In genomic region chr1:234478152-234478480, GRCh38 we compare ENCODE assay signal across 8 cellular contexts. TPM values are rescaled to one million over a fixed set of nuclear protein-coding genes. Genes with fewer than 3 reads are reported as not detected.
A peak's percentile ranks its signal among the peaks of the same experiment; 100 is the strongest.
DNase-seq lines count a peak whose midpoint lies in the region; ATAC-seq and TF ChIP-seq lines count a peak whose summit lies in the region.

No MANE protein-coding gene starts in this region.

- no peaks in the 10 kb centered on the region for H3K36me3 ChIP-seq in thymus (ENCODE audit: control insufficient read depth, insufficient read depth)

- under 1% methylated on average over 43 of the region's 43 CpGs for WGBS in thymus

- DNase-seq in Ammon's horn (ENCODE audit: low spot score) (peak; percentile 42), NCI-H82 treated with DMSO at 0.1 percent for 48 hours (lab: John Stamatoyannopoulos, UW; ENCODE audit: unreplicated experiment) (peak; percentile 11), fibroblast of mammary gland (ENCODE audit: low read depth) (peak; percentile 26), nucleus accumbens (lab: John Stamatoyannopoulos, UW) (peak in 30 of 56 donors; percentile 21 to 76 (median 58))
- DNase-seq in activated T-cell treated with anti-CD3 and anti-CD28 coated beads, Interleukin-2, amount 50 U/mL, for 1 hour: peak; percentile 79

- peak overlapping the region; percentile 91 for H3K27ac ChIP-seq in thymus (ENCODE audit: low read depth)

- H3K4me1 ChIP-seq in thymus (ENCODE audit: control insufficient read depth, insufficient read depth, low read length): peaks cover 7% of the 10 kb centered on the region

- ATAC-seq in GM19035 (IDR thresholded peaks at IDR 0.05; ENCODE audit: unreplicated experiment) (peak; percentile 69), HG03159 (IDR thresholded peaks at IDR 0.05; ENCODE audit: unreplicated experiment) (peak; percentile 66)

- H3K27me3 ChIP-seq in thymus (ENCODE audit: control insufficient read depth, insufficient read depth): no peaks in the 10 kb centered on the region

- no peaks in the 10 kb centered on the region for H3K9me3 ChIP-seq in thymus (ENCODE audit: control insufficient read depth)

- no peak for TF ChIP-seq CTCF in fibroblast of mammary gland (conservative IDR thresholded peaks at IDR 0.05; ENCODE audit: control insufficient read depth, insufficient read depth, low read depth, low read length)

- H3K4me3 ChIP-seq in fibroblast of mammary gland (ENCODE audit: control insufficient read depth, low read depth, low read length): peak overlapping the region; percentile 63
- peak overlapping the region; percentile 84 for H3K4me3 ChIP-seq in thymus (ENCODE audit: low read length)

RNA-seq across cellular contexts. Expression of gene TARBP1, which starts 0.9 kb away (rescaled TPM):
- polyA plus RNA-seq in thymus: 66.3 TPM

Comparison
In these comparisons a context has a peak if more than half of its experiments do, and no peak if none do; other contexts are left out.
1. Peak in every context shown above with its lines: DNase-seq, ATAC-seq, H3K4me3 ChIP-seq and H3K27ac ChIP-seq.
2. DNase-seq: peak in every context shown above with its lines; median percentile 79 in activated T-cell treated with anti-CD3 and anti-CD28 coated beads, Interleukin-2, amount 50 U/mL, for 1 hour; 58 in nucleus accumbens; 42 in Ammon's horn; 26 in fibroblast of mammary gland; 11 in NCI-H82 treated with DMSO at 0.1 percent for 48 hours.